ENCODE assay signal across 8 cellular contexts in the genomic region with DNA sequence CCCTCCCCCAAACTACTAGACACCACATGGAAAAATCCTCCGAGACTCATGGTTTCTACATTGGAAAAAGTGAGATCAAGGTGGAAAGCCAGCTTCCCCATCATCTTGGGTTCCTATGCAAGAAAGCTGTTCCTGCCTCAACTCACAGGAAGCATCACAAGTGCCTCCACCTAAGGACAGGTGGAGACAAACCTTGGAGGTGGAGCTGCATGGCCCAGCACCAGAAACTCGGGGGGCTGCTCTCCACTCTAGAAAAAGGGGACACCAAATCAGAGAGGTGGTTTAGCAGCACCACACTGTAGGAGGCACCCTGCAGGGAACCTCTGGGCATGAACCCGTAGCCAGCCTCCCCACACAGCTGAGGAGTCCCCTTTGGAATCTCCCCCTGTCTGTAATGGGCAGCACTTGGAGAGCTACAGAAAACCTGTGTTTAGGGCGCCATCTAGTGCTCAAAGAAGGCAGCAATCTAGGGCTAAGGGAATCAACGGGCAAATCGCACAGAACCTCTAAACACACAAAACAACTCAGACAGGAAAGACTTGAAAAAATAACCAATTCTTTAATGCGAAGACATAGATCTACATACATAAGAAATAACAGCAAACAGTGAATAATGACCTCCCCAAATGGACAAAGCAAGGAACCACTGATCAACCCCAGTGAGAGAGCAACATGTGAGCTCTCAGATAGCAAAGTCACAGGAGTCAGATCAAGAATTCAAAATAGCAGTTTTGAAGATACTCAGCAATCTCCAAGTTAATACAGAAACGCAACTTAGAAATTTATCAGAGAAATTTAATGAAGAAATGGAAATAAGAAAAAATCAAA. TPM values are rescaled to one million over a fixed set of nuclear protein-coding genes. Genes with fewer than 3 reads are reported as not detected.
DNase-seq lines count a peak whose midpoint lies in the region; ATAC-seq lines count a peak whose summit lies in the region.

No MANE protein-coding gene starts in this region.

- ATAC-seq in HG02870 (IDR thresholded peaks at IDR 0.05; ENCODE audit: unreplicated experiment) = peak; percentile 82

- DNase-seq in NCI-H2196 (lab: John Stamatoyannopoulos, UW; ENCODE audit: unreplicated experiment) (peak; percentile 64), NCI-H2196 treated with DMSO at 0.1 percent for 48 hours (lab: John Stamatoyannopoulos, UW; ENCODE audit: unreplicated experiment) (no peak), NCI-H345 treated with DMSO at 0.1 percent for 48 hours (lab: John Stamatoyannopoulos, UW; ENCODE audit: unreplicated experiment) (peak; percentile 4), dermis blood vessel endothelial cell (peak; percentile 72), medulla oblongata (ENCODE audit: extremely low spot score) (peak; percentile 65)
- DNase-seq in activated CD4-positive, alpha-beta T cell treated with anti-CD3 and anti-CD28 coated beads, Interleukin-2, amount 50 U/mL, for 24 hours (ENCODE audit: low read depth in 1 of 2, low spot score in 1 of 2) = peak; percentile 2 to 33
- DNase-seq in stimulated activated CD8-positive, alpha-beta memory T cell treated with anti-CD3 and anti-CD28 coated beads, Interleukin-2, amount 100 ng/mL, for 48 hours (ENCODE audit: low read depth in 2 of 2) = peak; percentile 15 to 31

RNA-seq across cellular contexts. Expression of a gene that starts 37.0 kb away (rescaled TPM):
- 14.5 and 17.1 TPM in 2 replicates for total RNA-seq in dermis blood vessel endothelial cell

RNA-seq across cellular contexts. Expression of a gene that starts 55.2 kb away (rescaled TPM):
- total RNA-seq in dermis blood vessel endothelial cell = not detected in 2 replicates
